ENCODE assay signal across 25 cellular contexts in the genomic region with DNA sequence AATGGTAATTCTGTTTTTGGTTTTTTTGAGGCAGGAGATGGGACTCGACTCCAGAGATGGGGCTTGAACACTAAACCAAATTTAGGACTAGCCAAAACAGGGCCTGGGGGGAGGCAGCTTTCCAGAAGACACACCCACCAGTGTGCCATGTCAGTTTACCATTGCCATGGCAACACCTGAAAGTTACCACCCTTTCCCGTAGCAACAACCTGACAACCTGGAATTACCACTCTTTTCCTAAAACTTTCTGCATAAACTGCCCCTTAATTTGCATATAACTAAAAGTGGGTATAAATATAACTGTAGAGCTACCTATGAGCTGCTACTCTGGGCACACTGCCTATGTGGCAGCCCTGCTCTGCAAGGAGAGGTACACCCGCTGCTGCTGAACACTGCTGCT. TPM values are rescaled to one million over a fixed set of nuclear protein-coding genes. Genes with fewer than 3 reads are reported as not detected.
"Had no signal": no experiment of that assay in that cellular context is flagged by ENCODE, and none has a peak within 500 bp of the region (broad histone marks: within the 10 kb centered on the region; RNA-seq: fewer than 3 reads in every experiment).

No MANE protein-coding gene starts in this region.

- H3K9me3 ChIP-seq: colonic mucosa, esophagus muscularis mucosa, gastroesophageal sphincter, heart left ventricle, left lung, lower lobe of right lung, mucosa of descending colon had no signal

- ATAC-seq: effector memory CD8-positive, alpha-beta T cell; foreskin keratinocyte; gastroesophageal sphincter; heart left ventricle; left cardiac atrium; left lung; left ventricle myocardium superior; lower lobe of right lung; mucosa of descending colon; naive thymus-derived CD8-positive, alpha-beta T cell had no signal

- H3K4me3 ChIP-seq: colonic mucosa, esophagus muscularis mucosa, gastroesophageal sphincter, heart left ventricle, left lung, lower lobe of right lung, mucosa of descending colon had no signal

- DNase-seq: colonic mucosa; cortex of kidney; effector CD8-positive, alpha-beta T cell; effector memory CD8-positive, alpha-beta T cell; endodermal cell; foreskin keratinocyte; heart left ventricle; hippocampal formation; left cardiac atrium; left lung; left ventricle myocardium superior; lower lobe of right lung; mesenchymal stem cell; mucosa of descending colon; naive B cell; naive thymus-derived CD8-positive, alpha-beta T cell had no signal

- H3K27ac ChIP-seq: colonic mucosa, epithelial cell of prostate, esophagus muscularis mucosa, foreskin keratinocyte, gastroesophageal sphincter, heart left ventricle, left lung, lower lobe of right lung had no signal

- H3K4me1 ChIP-seq: colonic mucosa, esophagus muscularis mucosa, foreskin keratinocyte, gastroesophageal sphincter, heart left ventricle, left lung, lower lobe of right lung had no signal

- H3K36me3 ChIP-seq: colonic mucosa, esophagus muscularis mucosa, gastroesophageal sphincter, heart left ventricle, left lung, lower lobe of right lung had no signal

- FAIRE-seq: endometrium, frontal cortex, islet of Langerhans, keratinocyte had no signal

- H3K27me3 ChIP-seq: colonic mucosa, esophagus muscularis mucosa, foreskin keratinocyte, gastroesophageal sphincter, heart left ventricle, left lung had no signal

RNA-seq across cellular contexts. Expression of a gene that starts 10.3 kb away (rescaled TPM):
- total RNA-seq: dermis microvascular lymphatic vessel endothelial cell; lung microvascular endothelial cell; naive thymus-derived CD8-positive, alpha-beta T cell had no signal
- polyA plus RNA-seq: naive thymus-derived CD8-positive, alpha-beta T cell had no signal
